21 cellular contexts compared by ENCODE assay signal in the genomic region with DNA sequence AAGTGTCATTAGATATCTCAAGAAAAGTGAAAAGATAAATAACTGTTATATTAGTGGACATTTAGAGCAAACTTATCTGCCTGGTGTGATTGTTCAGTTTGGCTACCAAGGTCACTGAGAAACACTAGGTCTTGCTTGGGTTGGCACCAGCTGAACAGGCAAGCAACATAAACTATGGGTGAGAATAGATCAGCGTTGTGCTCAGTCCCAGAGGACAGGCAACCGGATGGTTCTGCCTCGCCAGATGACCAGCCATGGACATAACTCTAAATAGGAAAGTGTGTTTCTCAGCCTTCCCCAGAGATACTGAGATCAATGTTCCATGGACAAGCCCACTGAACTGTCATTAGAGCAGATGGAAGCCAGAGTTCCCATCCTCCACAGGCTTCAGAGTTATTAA.
DNase-seq lines count a peak whose midpoint lies in the region; ATAC-seq, FAIRE-seq and TF ChIP-seq lines count a peak whose summit lies in the region.
"Had no signal": no experiment of that assay in that cellular context is flagged by ENCODE, and none has a peak within 500 bp of the region (broad histone marks: within the 10 kb centered on the region; RNA-seq: fewer than 3 reads in every experiment).

No MANE protein-coding gene starts in this region.

- H2AK5ac ChIP-seq in trophoblast cell (ENCODE audit: low read length), result no peak overlapping the region

- peak overlapping the region; percentile 37 for H3K4me3 Mint-ChIP-seq in glutamatergic neuron (ENCODE audit: unreplicated experiment)
- H3K4me3 Mint-ChIP-seq: B cell; CD4-positive, alpha-beta T cell; CD8-positive, alpha-beta T cell had no signal

- H3K4me1 Mint-ChIP-seq in glutamatergic neuron (ENCODE audit: low read depth, unreplicated experiment), result peaks cover 30% of the 10 kb centered on the region
- H3K4me1 Mint-ChIP-seq: B cell had no signal

- peaks cover 1% of the 10 kb centered on the region for H3K9me3 Mint-ChIP-seq in glutamatergic neuron (ENCODE audit: unreplicated experiment)
- H3K9me3 Mint-ChIP-seq: CD4-positive, alpha-beta T cell had no signal

- peaks cover 4% of the 10 kb centered on the region for H3K27me3 Mint-ChIP-seq in glutamatergic neuron (ENCODE audit: unreplicated experiment)
- H3K27me3 Mint-ChIP-seq: B cell; CD4-positive, alpha-beta T cell had no signal

- no peak overlapping the region for H3K4me3 ChIP-seq in BLaER1
- no peak overlapping the region for H3K4me3 ChIP-seq in trophoblast cell (ENCODE audit: low read depth, low read length)
- H3K4me3 ChIP-seq in hepatocyte, result no peak overlapping the region
- H3K4me3 ChIP-seq: A549 had no signal

- no peaks in the 10 kb centered on the region for H3K79me1 ChIP-seq in trophoblast cell (ENCODE audit: low read length)

- no peak for ATAC-seq in GM18858 (IDR thresholded peaks at IDR 0.05; ENCODE audit: unreplicated experiment)
- ATAC-seq: A549; CD8-positive, alpha-beta T cell had no signal

- H3K27me3 ChIP-seq in BLaER1 (no peaks in the 10 kb centered on the region), trophoblast cell (ENCODE audit: insufficient read depth, low read length) (no peaks in the 10 kb centered on the region), hepatocyte (no peaks in the 10 kb centered on the region)

- no peaks in the 10 kb centered on the region for H3K36me3 ChIP-seq in BLaER1
- H3K36me3 ChIP-seq in trophoblast cell (ENCODE audit: control insufficient read depth in 1 of 2, insufficient read depth in 2 of 2, low read length in 2 of 2), result no peaks in the 10 kb centered on the region
- H3K36me3 ChIP-seq in hepatocyte (replicated peaks; ENCODE audit: insufficient read depth, low read depth), result no peaks in the 10 kb centered on the region

- no peak overlapping the region for H2AFZ ChIP-seq in trophoblast cell (ENCODE audit: insufficient read depth, low read length, poor library complexity)
- no peak overlapping the region for H2AFZ ChIP-seq in hepatocyte

- WGBS in trophoblast cell (ENCODE audit: extremely low coverage, insufficient coverage, insufficient read length), result no CpG with 5 or more reads among the region's 3 CpGs
- WGBS in hepatocyte (ENCODE audit: low lambda C conversion rate, missing lambda C conversion rate), result 84% methylated on average over 3 of the region's 3 CpGs

- H3K4me1 ChIP-seq in BLaER1, result peaks cover 27% of the 10 kb centered on the region
- H3K4me1 ChIP-seq in trophoblast cell (ENCODE audit: control insufficient read depth in 1 of 2, insufficient read depth in 2 of 2, low read length in 2 of 2), result no peaks in the 10 kb centered on the region
- no peaks in the 10 kb centered on the region for H3K4me1 ChIP-seq in hepatocyte (ENCODE audit: insufficient read depth)
- H3K4me1 ChIP-seq: A549, Caco-2 had no signal

- H3K79me2 ChIP-seq in trophoblast cell (ENCODE audit: control insufficient read depth, insufficient read depth, low read length, poor library complexity), result no peaks in the 10 kb centered on the region
- no peaks in the 10 kb centered on the region for H3K79me2 ChIP-seq in hepatocyte

- H3K4ac ChIP-seq in trophoblast cell (ENCODE audit: low read depth, low read length), result no peak overlapping the region

- H4K12ac ChIP-seq in trophoblast cell (ENCODE audit: low read depth, low read length), result no peak overlapping the region

- DNase-seq in HTR-8/SVneo (ENCODE audit: insufficient read length, low spot score) (no peak), glutamatergic neuron (peak; percentile 70), trophoblast cell (no peak), hepatocyte (ENCODE audit: low spot score) (no peak)
- DNase-seq in stimulated activated CD4-positive, alpha-beta T cell treated with anti-CD3 and anti-CD28 coated beads, Interleukin-12 subunit alpha, Interleukin-12 subunit beta, amount 100 ng/mL, for 4 hours, result no peak
- DNase-seq: AML-193; Caco-2; Calu3; CD4-positive, alpha-beta T cell; CD8-positive, alpha-beta T cell; DMS79 treated with DMSO at 0.1 percent for 48 hours; GF-D8 had no signal

- H3K27ac ChIP-seq in BLaER1, result no peak overlapping the region
- no peak overlapping the region for H3K27ac ChIP-seq in trophoblast cell (ENCODE audit: low read depth, low read length)
- H3K27ac ChIP-seq in hepatocyte, result no peak overlapping the region
- H3K27ac ChIP-seq: 22Rv1, A549, C4-2B had no signal

- peak overlapping the region; percentile 92 for H3K23ac ChIP-seq in trophoblast cell (ENCODE audit: low read length)

- no peaks in the 10 kb centered on the region for H4K20me1 ChIP-seq in BLaER1
- H4K20me1 ChIP-seq in hepatocyte (ENCODE audit: insufficient read depth, poor library complexity, severe bottlenecking), result no peaks in the 10 kb centered on the region

- no peak overlapping the region for H3K18ac ChIP-seq in trophoblast cell (ENCODE audit: low read length)

- no peak overlapping the region for H2BK12ac ChIP-seq in trophoblast cell (ENCODE audit: low read length)

- H3K9me2 ChIP-seq in hepatocyte (replicated peaks; ENCODE audit: insufficient read depth), result no peaks in the 10 kb centered on the region

- no peak overlapping the region for H4K8ac ChIP-seq in trophoblast cell (ENCODE audit: low read depth, low read length)

- no peak overlapping the region for H4K91ac ChIP-seq in trophoblast cell (ENCODE audit: low read depth, low read length)

- H3K14ac ChIP-seq in trophoblast cell (ENCODE audit: low read length), result no peak overlapping the region

- TF ChIP-seq CTCF in glutamatergic neuron (IDR thresholded peaks at IDR 0.05; ENCODE audit: partially characterized antibody, unreplicated experiment) (no peak), hepatocyte (IDR thresholded peaks at IDR 0.05; ENCODE audit: poor library complexity) (no peak)

- no peak overlapping the region for H2BK120ac ChIP-seq in trophoblast cell (ENCODE audit: insufficient read depth, low read length, poor library complexity)

- no peak overlapping the region for H2BK5ac ChIP-seq in trophoblast cell (ENCODE audit: low read depth, low read length, poor library complexity)

- H3K9ac ChIP-seq in BLaER1, result no peak overlapping the region
- H3K9ac ChIP-seq in trophoblast cell (ENCODE audit: low read length), result no peak overlapping the region

- no peaks in the 10 kb centered on the region for H3K36me3 Mint-ChIP-seq in glutamatergic neuron (ENCODE audit: unreplicated experiment)
- H3K36me3 Mint-ChIP-seq: CD8-positive, alpha-beta T cell had no signal

- peaks cover 7% of the 10 kb centered on the region; the same call in 1 of the 2 replicates for H3K9me3 ChIP-seq in BLaER1
- H3K9me3 ChIP-seq in trophoblast cell (ENCODE audit: insufficient read depth, low read depth, low read length), result no peaks in the 10 kb centered on the region
- no peaks in the 10 kb centered on the region for H3K9me3 ChIP-seq in hepatocyte (ENCODE audit: low read depth)
- H3K9me3 ChIP-seq: A549, Caco-2 had no signal

- H3K4me2 ChIP-seq in BLaER1, result peak overlapping the region; percentile 62
- H3K4me2 ChIP-seq in trophoblast cell (ENCODE audit: low read length), result no peak overlapping the region
- H3K4me2 ChIP-seq in hepatocyte, result no peak overlapping the region
- H3K4me2 ChIP-seq: A549 had no signal

- FAIRE-seq in HTR-8/SVneo (lab: Jason Lieb, UNC), result peak; percentile 20
- FAIRE-seq: D721Med, G401.6, GM12892 had no signal

- peak overlapping the region; percentile 82 for H3K27ac Mint-ChIP-seq in glutamatergic neuron (ENCODE audit: unreplicated experiment)
- H3K27ac Mint-ChIP-seq: B cell; CD4-positive, alpha-beta T cell; CD8-positive, alpha-beta T cell had no signal
